In the genomic region with DNA sequence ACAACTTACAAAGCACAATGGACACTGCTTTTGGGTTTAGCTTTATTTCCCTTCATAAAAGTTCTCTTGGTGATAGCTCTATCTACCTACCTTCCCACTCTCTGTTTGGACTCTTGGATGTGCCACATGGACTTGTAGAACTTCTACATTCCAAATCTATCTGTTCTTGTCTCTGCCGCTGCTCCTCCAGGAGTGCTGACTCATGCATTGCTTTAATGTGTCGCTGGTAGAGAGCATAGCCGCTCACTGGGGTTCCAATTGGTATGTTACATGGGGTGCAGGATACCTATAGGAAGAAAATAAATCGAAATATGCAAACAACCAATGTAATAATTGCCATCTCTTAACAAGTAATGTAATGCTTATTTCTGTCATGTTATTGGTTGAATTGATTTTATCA, we compare ENCODE assay signal across 13 cellular contexts.
DNase-seq lines count a peak whose midpoint lies in the region; ATAC-seq, FAIRE-seq and TF ChIP-seq lines count a peak whose summit lies in the region.
"Had no signal": no experiment of that assay in that cellular context is flagged by ENCODE, and none has a peak within 500 bp of the region (broad histone marks: within the 10 kb centered on the region; RNA-seq: fewer than 3 reads in every experiment).

No MANE protein-coding gene starts in this region.

- H2BK5ac ChIP-seq in H9 (ENCODE audit: insufficient read length, low read length) (no peak overlapping the region), mesenchymal stem cell (ENCODE audit: low read depth, low read length, poor library complexity, severe bottlenecking) (no peak overlapping the region)

- FAIRE-seq in astrocyte (lab: Jason Lieb, UNC), result no peak

- no peaks in the 10 kb centered on the region for H3K23me2 ChIP-seq in H9 (ENCODE audit: insufficient read length, low read depth, low read length, poor library complexity, severe bottlenecking)

- H3K23ac ChIP-seq in H9 (ENCODE audit: insufficient read length, low read depth, low read length) (no peak overlapping the region), mesenchymal stem cell (ENCODE audit: low read length in 2 of 2) (no peak overlapping the region)

- no peak for DNase-seq in CD4-positive, CD25-positive, alpha-beta regulatory T cell
- DNase-seq in H9 (no peak), astrocyte (ENCODE audit: low read depth) (no peak), mesenchymal stem cell (no peak), NCI-H2029 treated with DMSO at 0.1 percent for 48 hours (lab: John Stamatoyannopoulos, UW) (no peak), Kasumi-1 (lab: John Stamatoyannopoulos, UW) (no peak)
- no peak for DNase-seq in NK-92 treated with Interleukin-12 subunit alpha and Interleukin-12 subunit beta, amount 100 ng/mL, for 24 hours (lab: John Stamatoyannopoulos, UW)
- DNase-seq: HFFc6, NCI-H1417 treated with DMSO at 0.1 percent for 48 hours, NCI-H2029, NCI-H2171 treated with DMSO at 0.1 percent for 48 hours, NCI-H510A, NCI-H82 had no signal

- H3K27me3 ChIP-seq in CD4-positive, CD25-positive, alpha-beta regulatory T cell (ENCODE audit: control insufficient read depth, insufficient read depth, low read length), result no peaks in the 10 kb centered on the region
- H3K27me3 ChIP-seq in H9 (ENCODE audit: insufficient read depth, low read length) (no peaks in the 10 kb centered on the region), astrocyte (ENCODE audit: insufficient read depth, low read length) (no peaks in the 10 kb centered on the region), mesenchymal stem cell (ENCODE audit: control insufficient read depth in 1 of 2, insufficient read depth in 1 of 2, low read length in 2 of 2) (no peaks in the 10 kb centered on the region)

- H3K18ac ChIP-seq in H9 (ENCODE audit: insufficient read length, low read depth, low read length) (no peak overlapping the region), mesenchymal stem cell (ENCODE audit: low read depth in 1 of 2, low read length in 2 of 2) (no peak overlapping the region)

- WGBS in H9 (ENCODE audit: extremely low coverage, insufficient read length, low lambda C conversion rate), result no CpG with 5 or more reads among the region's 4 CpGs
- 93% methylated on average over 3 of the region's 4 CpGs for WGBS in mesenchymal stem cell

- no peak overlapping the region for H3T11ph ChIP-seq in H9 (ENCODE audit: low read length)

- H4K20me1 ChIP-seq in H9 (ENCODE audit: control insufficient read depth, insufficient read depth, insufficient read length), result no peaks in the 10 kb centered on the region
- peaks cover 13% of the 10 kb centered on the region for H4K20me1 ChIP-seq in astrocyte (ENCODE audit: insufficient read depth, low read length)

- H2AK5ac ChIP-seq in H9 (ENCODE audit: insufficient read length, low read length) (no peak overlapping the region), mesenchymal stem cell (ENCODE audit: low read length, severe bottlenecking) (no peak overlapping the region)

- H4K5ac ChIP-seq in H9 (ENCODE audit: insufficient read length, low read depth, low read length), result no peak overlapping the region

- no peak overlapping the region for H2BK20ac ChIP-seq in H9 (ENCODE audit: low read depth, low read length, poor library complexity, severe bottlenecking)

- H3K79me2 ChIP-seq in H9 (ENCODE audit: insufficient read depth, low read length) (no peaks in the 10 kb centered on the region), astrocyte (ENCODE audit: insufficient read depth, low read length) (peaks cover 11% of the 10 kb centered on the region)

- H4K8ac ChIP-seq in H9 (replicated peaks; ENCODE audit: insufficient read length, low read depth, low read length) (no peak overlapping the region), mesenchymal stem cell (ENCODE audit: low read length) (peak overlapping the region; percentile 15)

- no peak overlapping the region for H2BK15ac ChIP-seq in H9 (ENCODE audit: low read depth, low read length)
- H2BK15ac ChIP-seq in mesenchymal stem cell (ENCODE audit: low read depth, poor library complexity, severe bottlenecking), result no peak overlapping the region

- no peak overlapping the region for H3K4me3 ChIP-seq in CD4-positive, CD25-positive, alpha-beta regulatory T cell (ENCODE audit: low read depth, low read length)
- H3K4me3 ChIP-seq in astrocyte (ENCODE audit: insufficient read depth, low read depth, low read length) (no peak overlapping the region), mesenchymal stem cell (ENCODE audit: insufficient read depth in 1 of 2, low read depth in 1 of 2, low read length in 2 of 2) (no peak overlapping the region)

- peak overlapping the region in 2 of 3 donors; percentile 5 to 31 for H3K27ac Mint-ChIP-seq in CD4-positive, CD25-positive, alpha-beta regulatory T cell
- H3K27ac Mint-ChIP-seq in H9, result peak overlapping the region; percentile 27 to 82 (median 38); a peak in 5 of 7 replicates
- H3K27ac Mint-ChIP-seq in astrocyte (ENCODE audit: unreplicated experiment), result peak overlapping the region; percentile 91
- H3K27ac Mint-ChIP-seq: HFFc6 had no signal

- H3K9ac ChIP-seq in H9 (ENCODE audit: extremely low read depth, insufficient read length, low read length) (no peak overlapping the region), astrocyte (ENCODE audit: low read length) (no peak overlapping the region), mesenchymal stem cell (ENCODE audit: low read length) (no peak overlapping the region)

- H2BK12ac ChIP-seq in H9 (ENCODE audit: insufficient read length, low read depth, low read length), result no peak overlapping the region
- no peak overlapping the region for H2BK12ac ChIP-seq in mesenchymal stem cell (ENCODE audit: low read length in 2 of 2)

- H3K4me3 Mint-ChIP-seq in CD4-positive, CD25-positive, alpha-beta regulatory T cell, result no peak overlapping the region
- H3K4me3 Mint-ChIP-seq in H9 (no peak overlapping the region; a peak in 1 of 5 replicates), astrocyte (ENCODE audit: unreplicated experiment) (no peak overlapping the region)
- H3K4me3 Mint-ChIP-seq: HFFc6 had no signal

- peaks cover 48% of the 10 kb centered on the region for H3K36me3 ChIP-seq in CD4-positive, CD25-positive, alpha-beta regulatory T cell (ENCODE audit: control insufficient read depth, insufficient read depth, low read length)
- H3K36me3 ChIP-seq in astrocyte (ENCODE audit: insufficient read depth, low read length) (peaks cover 36% of the 10 kb centered on the region), mesenchymal stem cell (ENCODE audit: control insufficient read depth in 1 of 2, insufficient read depth in 2 of 2, low read depth in 1 of 2, low read length in 2 of 2) (peaks cover 13 to 57% of the 10 kb centered on the region in 2 experiments)

- H2BK120ac ChIP-seq in H9 (ENCODE audit: low read depth, low read length, poor library complexity, severe bottlenecking) (no peak overlapping the region), mesenchymal stem cell (ENCODE audit: low read depth, low read length) (no peak overlapping the region)

- H3K14ac ChIP-seq in H9 (ENCODE audit: insufficient read depth, low read length), result no peak overlapping the region
- H3K14ac ChIP-seq in mesenchymal stem cell (ENCODE audit: low read length in 2 of 2), result no peak overlapping the region

- no peak overlapping the region for H3K56ac ChIP-seq in H9 (ENCODE audit: insufficient read length, low read depth, low read length)

- H3K79me1 ChIP-seq in H9 (ENCODE audit: insufficient read depth, low read depth, low read length, poor library complexity, severe bottlenecking), result no peaks in the 10 kb centered on the region
- peaks cover 16% of the 10 kb centered on the region for H3K79me1 ChIP-seq in mesenchymal stem cell (replicated peaks; ENCODE audit: low read length, poor library complexity, severe bottlenecking)

- ATAC-seq in CD4-positive, CD25-positive, alpha-beta regulatory T cell (ENCODE audit: low read depth in 2 of 2), result no peak

- peaks cover 35% of the 10 kb centered on the region for H3K36me3 Mint-ChIP-seq in CD4-positive, CD25-positive, alpha-beta regulatory T cell
- H3K36me3 Mint-ChIP-seq in H9 (ENCODE audit: insufficient read depth in 1 of 3, low read depth in 3 of 3) (peaks cover 35 to 52% (median 49%) of the 10 kb centered on the region in 3 experiments), astrocyte (ENCODE audit: low read depth, unreplicated experiment) (peaks cover 25% of the 10 kb centered on the region)

- no peaks in the 10 kb centered on the region for H3K27me3 Mint-ChIP-seq in CD4-positive, CD25-positive, alpha-beta regulatory T cell
- H3K27me3 Mint-ChIP-seq in H9 (ENCODE audit: low read depth) (no peaks in the 10 kb centered on the region), astrocyte (ENCODE audit: low read depth, unreplicated experiment) (no peaks in the 10 kb centered on the region)

- H3K27ac ChIP-seq in CD4-positive, CD25-positive, alpha-beta regulatory T cell (ENCODE audit: insufficient read depth, low read length, poor library complexity, severe bottlenecking), result no peak overlapping the region
- no peak overlapping the region for H3K27ac ChIP-seq in H9 (ENCODE audit: insufficient read length, low read depth, low read length)
- H3K27ac ChIP-seq in astrocyte (ENCODE audit: low read depth, low read length), result no peak overlapping the region
- no peak overlapping the region for H3K27ac ChIP-seq in mesenchymal stem cell (ENCODE audit: low read length, poor library complexity, severe bottlenecking)

- no peaks in the 10 kb centered on the region for H3K9me3 ChIP-seq in CD4-positive, CD25-positive, alpha-beta regulatory T cell (ENCODE audit: control insufficient read depth in 2 of 2, low read length in 2 of 2)
- H3K9me3 ChIP-seq in H9 (ENCODE audit: control insufficient read depth, low read depth, low read length), result no peaks in the 10 kb centered on the region
- no peaks in the 10 kb centered on the region for H3K9me3 ChIP-seq in astrocyte (ENCODE audit: insufficient read depth, low read depth, low read length)
- H3K9me3 ChIP-seq in mesenchymal stem cell (ENCODE audit: control insufficient read depth, low read length), result no peaks in the 10 kb centered on the region

- H3K4me1 ChIP-seq in CD4-positive, CD25-positive, alpha-beta regulatory T cell (ENCODE audit: control insufficient read depth, insufficient read depth, low read length, poor library complexity, severe bottlenecking), result no peaks in the 10 kb centered on the region
- H3K4me1 ChIP-seq in H9 (ENCODE audit: insufficient read depth, low read length), result no peaks in the 10 kb centered on the region
- H3K4me1 ChIP-seq in astrocyte (ENCODE audit: insufficient read depth, low read length), result no peaks in the 10 kb centered on the region
- H3K4me1 ChIP-seq in mesenchymal stem cell (ENCODE audit: control insufficient read depth, insufficient read depth, low read depth, low read length), result peaks cover 4% of the 10 kb centered on the region

- H3K4me1 Mint-ChIP-seq in CD4-positive, CD25-positive, alpha-beta regulatory T cell, result peaks cover 10 to 21% (median 14%) of the 10 kb centered on the region in 4 donors
- H3K4me1 Mint-ChIP-seq in H9 (peaks cover 2 to 4% of the 10 kb centered on the region in 2 experiments; a peak in 3 of 4 replicates), astrocyte (ENCODE audit: low read depth, unreplicated experiment) (peaks cover 7% of the 10 kb centered on the region)

- no peak overlapping the region for H2AFZ ChIP-seq in H9 (ENCODE audit: low read length)
- H2AFZ ChIP-seq in astrocyte (ENCODE audit: low read depth, low read length), result no peak overlapping the region
- H2AFZ ChIP-seq in mesenchymal stem cell (ENCODE audit: low read depth, low read length), result no peak overlapping the region

- H3K4ac ChIP-seq in H9 (ENCODE audit: low read depth, low read length) (no peak overlapping the region), mesenchymal stem cell (ENCODE audit: low read depth in 1 of 2, low read length in 2 of 2) (no peak overlapping the region)

- H3K9me3 Mint-ChIP-seq in CD4-positive, CD25-positive, alpha-beta regulatory T cell, result no peaks in the 10 kb centered on the region
- H3K9me3 Mint-ChIP-seq in H9 (peaks cover 10 to 18% of the 10 kb centered on the region in 2 experiments; a peak in 4 of 5 replicates), astrocyte (ENCODE audit: unreplicated experiment) (no peaks in the 10 kb centered on the region)
- H3K9me3 Mint-ChIP-seq: HFFc6 had no signal

- H4K91ac ChIP-seq in H9 (ENCODE audit: insufficient read length, low read depth, low read length) (no peak overlapping the region), mesenchymal stem cell (ENCODE audit: low read length) (no peak overlapping the region)

- H3K4me2 ChIP-seq in H9 (ENCODE audit: insufficient read depth, insufficient read length, low read length), result no peak overlapping the region
- H3K4me2 ChIP-seq in astrocyte (ENCODE audit: low read length), result no peak overlapping the region
- H3K4me2 ChIP-seq in mesenchymal stem cell (ENCODE audit: low read length, poor library complexity, severe bottlenecking), result no peak overlapping the region

- no peak for TF ChIP-seq CTCF in H9 (conservative IDR thresholded peaks at IDR 0.05)
- TF ChIP-seq CTCF in astrocyte (IDR thresholded peaks at IDR 0.05; ENCODE audit: insufficient read depth, low read depth, low read length), result no peak

Comparison
In these comparisons a context has a peak if more than half of its experiments do, and no peak if none do; other contexts are left out.
1. H3K27ac Mint-ChIP-seq: peak in every context shown above with its lines; median percentile 91 in astrocyte; 38 in H9; 18 in CD4-positive, CD25-positive, alpha-beta regulatory T cell.